Comparison of ENCODE assay signal across 16 cellular contexts in the genomic region with DNA sequence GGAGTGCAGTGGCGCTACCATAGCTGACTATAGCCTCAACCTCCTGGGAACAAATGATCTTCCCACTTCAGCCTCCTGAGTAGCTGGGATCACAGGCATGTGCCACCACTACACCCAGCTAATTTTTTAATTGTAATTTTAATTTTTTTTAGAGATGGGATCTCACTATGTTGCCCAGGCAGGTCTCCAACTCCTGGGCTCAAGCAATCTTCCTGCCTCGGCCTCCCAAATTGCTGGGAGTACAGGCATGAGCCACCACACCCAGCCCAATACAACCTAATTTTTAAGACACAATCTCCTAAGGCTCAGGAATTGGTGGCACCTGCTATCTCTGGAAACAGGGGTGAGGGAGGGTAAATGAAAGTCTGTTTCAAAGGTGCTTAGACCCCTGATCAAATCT. TPM values are rescaled to one million over a fixed set of nuclear protein-coding genes. Genes with fewer than 3 reads are reported as not detected.
DNase-seq lines count a peak whose midpoint lies in the region; ATAC-seq and TF ChIP-seq lines count a peak whose summit lies in the region.
"Had no signal": no experiment of that assay in that cellular context is flagged by ENCODE, and none has a peak within 500 bp of the region (broad histone marks: within the 10 kb centered on the region; RNA-seq: fewer than 3 reads in every experiment).

No MANE protein-coding gene starts in this region.

- H3K4me2 ChIP-seq in MM.1S (ENCODE audit: low read depth, low read length), result peak overlapping the region; percentile 89; the same call in 1 of the 2 replicates

- no peak overlapping the region for H2AFZ ChIP-seq in MM.1S (ENCODE audit: low read length)

- H3K9ac ChIP-seq in MM.1S (ENCODE audit: low read length) (no peak overlapping the region), adipocyte (ENCODE audit: low read length) (no peak overlapping the region)

- peaks cover 14% of the 10 kb centered on the region; the same call in 1 of the 2 replicates for H3K36me3 ChIP-seq in MM.1S (replicated peaks; ENCODE audit: insufficient read depth, low read length)
- H3K36me3 ChIP-seq in adipocyte (ENCODE audit: control insufficient read depth, insufficient read depth, low read length, severe bottlenecking), result peaks cover 66% of the 10 kb centered on the region
- H3K36me3 ChIP-seq: ovary had no signal

- no peaks in the 10 kb centered on the region for H3K9me3 Mint-ChIP-seq in activated CD4-positive, alpha-beta T cell treated with anti-CD3 and anti-CD28 coated beads, Interleukin-2, amount 10 ng/mL, durations not matched to agents 7 days and 5 days
- H3K9me3 Mint-ChIP-seq in nephron, result no peaks in the 10 kb centered on the region

- no peaks in the 10 kb centered on the region; the same call in 1 of the 2 replicates for H3F3A ChIP-seq in MM.1S (ENCODE audit: insufficient read depth, low read length)

- H3K27ac Mint-ChIP-seq in activated CD4-positive, alpha-beta T cell treated with anti-CD3 and anti-CD28 coated beads, Interleukin-2, amount 10 ng/mL, durations not matched to agents 7 days and 5 days, result peak overlapping the region; percentile 80
- peak overlapping the region; percentile 88 to 98 (median 92) for H3K27ac Mint-ChIP-seq in nephron

- no peak for TF ChIP-seq CTCF in MM.1S (IDR thresholded peaks at IDR 0.05; ENCODE audit: low read length)
- TF ChIP-seq CTCF in nephron (IDR thresholded peaks at IDR 0.05; ENCODE audit: unreplicated experiment in 3 of 3), result no peak

- CTCF ChIA-PET in activated CD4-positive, alpha-beta T cell treated with anti-CD3 and anti-CD28 coated beads, Interleukin-2, amount 10 ng/mL, durations not matched to agents 7 days and 5 days (lab: Charles Lee), result no interaction called here

- H3K79me2 ChIP-seq in MM.1S (ENCODE audit: low read length), result peaks cover 89% of the 10 kb centered on the region

- no peaks in the 10 kb centered on the region for H3K27me3 ChIP-seq in MM.1S (replicated peaks; ENCODE audit: insufficient read depth, low read length)
- no peaks in the 10 kb centered on the region for H3K27me3 ChIP-seq in adipocyte (replicated peaks; ENCODE audit: control insufficient read depth, insufficient read depth, low read length)
- H3K27me3 ChIP-seq: ovary, testis had no signal

- POLR2A ChIA-PET in activated CD4-positive, alpha-beta T cell treated with anti-CD3 and anti-CD28 coated beads, Interleukin-2, amount 10 ng/mL, durations not matched to agents 7 days and 5 days (lab: Charles Lee), result no interaction called here

- H3K4me1 ChIP-seq in MM.1S (ENCODE audit: low read length) (peaks cover 38% of the 10 kb centered on the region), adipocyte (ENCODE audit: control insufficient read depth, insufficient read depth, low read length) (peaks cover 49% of the 10 kb centered on the region)

- H3K4me3 ChIP-seq in MM.1S (ENCODE audit: low read length), result no peak overlapping the region
- peak overlapping the region; percentile 71 for H3K4me3 ChIP-seq in adipocyte (ENCODE audit: low read length)
- H3K4me3 ChIP-seq: A549, ovary, testis had no signal

- peaks cover 91% of the 10 kb centered on the region for H3K36me3 Mint-ChIP-seq in activated CD4-positive, alpha-beta T cell treated with anti-CD3 and anti-CD28 coated beads, Interleukin-2, amount 10 ng/mL, durations not matched to agents 7 days and 5 days (ENCODE audit: low read depth)
- peaks cover 67% of the 10 kb centered on the region for H3K36me3 Mint-ChIP-seq in nephron (ENCODE audit: low read depth)

- no peak for ATAC-seq in HG02870 (IDR thresholded peaks at IDR 0.05; ENCODE audit: unreplicated experiment)

- H3K9me3 ChIP-seq in MM.1S (replicated peaks; ENCODE audit: insufficient read depth, low read length) (no peaks in the 10 kb centered on the region), adipocyte (ENCODE audit: control insufficient read depth, low read length) (no peaks in the 10 kb centered on the region)
- H3K9me3 ChIP-seq: A549, ovary, testis had no signal

- H3K27ac ChIP-seq in MM.1S (ENCODE audit: low read length), result no peak overlapping the region
- H3K27ac ChIP-seq: A549, ovary, testis, WERI-Rb-1 had no signal

- no peaks in the 10 kb centered on the region for H4K20me1 ChIP-seq in MM.1S (ENCODE audit: insufficient read depth, low read length)

- H3K4me1 Mint-ChIP-seq in activated CD4-positive, alpha-beta T cell treated with anti-CD3 and anti-CD28 coated beads, Interleukin-2, amount 10 ng/mL, durations not matched to agents 7 days and 5 days, result peaks cover 81% of the 10 kb centered on the region
- H3K4me1 Mint-ChIP-seq in nephron, result peaks cover 43% of the 10 kb centered on the region

- no peak overlapping the region for H3K4me3 Mint-ChIP-seq in activated CD4-positive, alpha-beta T cell treated with anti-CD3 and anti-CD28 coated beads, Interleukin-2, amount 10 ng/mL, durations not matched to agents 7 days and 5 days
- H3K4me3 Mint-ChIP-seq in nephron, result no peak overlapping the region

- H3K27me3 Mint-ChIP-seq in activated CD4-positive, alpha-beta T cell treated with anti-CD3 and anti-CD28 coated beads, Interleukin-2, amount 10 ng/mL, durations not matched to agents 7 days and 5 days, result no peaks in the 10 kb centered on the region
- no peaks in the 10 kb centered on the region for H3K27me3 Mint-ChIP-seq in nephron (ENCODE audit: low read depth)

- DNase-seq in activated CD4-positive, alpha-beta T cell treated with anti-CD3 and anti-CD28 coated beads, Interleukin-2, amount 10 ng/mL, durations not matched to agents 7 days and 5 days, result no peak
- no peak for DNase-seq in activated CD4-positive, alpha-beta T cell treated with anti-CD3 and anti-CD28 coated beads, Interleukin-2, amount 50 U/mL, for 4 hours
- DNase-seq in MM.1S (no peak), adipocyte (ENCODE audit: low read depth) (no peak), NCI-H1436 treated with DMSO at 0.1 percent for 48 hours (lab: John Stamatoyannopoulos, UW) (no peak), Kasumi-1 (lab: John Stamatoyannopoulos, UW) (no peak)
- DNase-seq: foreskin fibroblast; NCI-H2107; ovary; SHP77 treated with DMSO at 0.1 percent for 48 hours; stimulated activated CD4-positive, alpha-beta T cell treated with anti-CD3 and anti-CD28 coated beads, Interleukin-12 subunit alpha, Interleukin-12 subunit beta, amount 100 ng/mL, for 4 hours; testis; WERI-Rb-1 had no signal

- H3K9me2 ChIP-seq in MM.1S (replicated peaks; ENCODE audit: insufficient read depth, low read length), result no peaks in the 10 kb centered on the region

RNA-seq across cellular contexts. Expression of a gene that starts 5.8 kb away (rescaled TPM):
- total RNA-seq in activated CD4-positive, alpha-beta T cell treated with anti-CD3 and anti-CD28 coated beads, Interleukin-2, amount 10 ng/mL, durations not matched to agents 7 days and 5 days, result 10 to 100 TPM; 17.6 to 19.1 TPM

RNA-seq across cellular contexts. Expression of a gene that starts 21.6 kb away (rescaled TPM):
- total RNA-seq in activated CD4-positive, alpha-beta T cell treated with anti-CD3 and anti-CD28 coated beads, Interleukin-2, amount 10 ng/mL, durations not matched to agents 7 days and 5 days, result 10 to 100 TPM; 93.1 to 98.3 TPM

RNA-seq across cellular contexts. Expression of a gene that starts 36.7 kb away (rescaled TPM):
- total RNA-seq in activated CD4-positive, alpha-beta T cell treated with anti-CD3 and anti-CD28 coated beads, Interleukin-2, amount 10 ng/mL, durations not matched to agents 7 days and 5 days, result 10 to 100 TPM; 13.0 to 14.0 TPM

RNA-seq across cellular contexts. Expression of a gene that starts 36.8 kb away (rescaled TPM):
- total RNA-seq in activated CD4-positive, alpha-beta T cell treated with anti-CD3 and anti-CD28 coated beads, Interleukin-2, amount 10 ng/mL, durations not matched to agents 7 days and 5 days, result under 1 TPM; 0.17 to 0.22 TPM
